In genomic region chr7:33251261-33251660, GRCh38 we compare ENCODE assay signal across 22 cellular contexts.
DNase-seq lines count a peak whose midpoint lies in the region; ATAC-seq and TF ChIP-seq lines count a peak whose summit lies in the region.
"Had no signal": no experiment of that assay in that cellular context is flagged by ENCODE, and none has a peak within 500 bp of the region (broad histone marks: within the 10 kb centered on the region; RNA-seq: fewer than 3 reads in every experiment).

No MANE protein-coding gene starts in this region.

- no peak overlapping the region for H3K27ac Mint-ChIP-seq in activated CD4-positive, alpha-beta T cell treated with anti-CD3 and anti-CD28 coated beads for 36 hours

- intact Hi-C loops in activated CD4-positive, alpha-beta T cell treated with anti-CD3 and anti-CD28 coated beads for 36 hours (cut with DNase I, micrococcal nuclease), result no loop called here

- H3K36me3 ChIP-seq in MG63, result peaks cover 9% of the 10 kb centered on the region
- H3K36me3 ChIP-seq: SJSA1 had no signal

- DNase-seq in AG10803 (ENCODE audit: low read depth) (peak; percentile 7), MG63 (no peak), foreskin fibroblast (peak; percentile 3 to 15), renal cortical epithelial cell (ENCODE audit: low read depth) (peak; percentile 90)
- DNase-seq in NK-92 treated with Interleukin-12 subunit alpha and Interleukin-12 subunit beta, amount 100 ng/mL, for 24 hours (lab: John Stamatoyannopoulos, UW), result no peak
- DNase-seq in activated CD8-positive, alpha-beta memory T cell treated with anti-CD3 and anti-CD28 coated beads for 24 hours, result no peak
- no peak for DNase-seq in activated CD4-positive, alpha-beta T cell treated with anti-CD3 and anti-CD28 coated beads for 36 hours
- DNase-seq: 8988T, DMS53, GF-D8, H7, KBM-7, NCI-H1105, NCI-H2081 treated with DMSO at 0.1 percent for 48 hours, NCI-H2171 treated with DMSO at 0.1 percent for 48 hours, NCI-H524 treated with DMSO at 0.1 percent for 48 hours, NCI-H82, OCI-M1 had no signal

- H3K27me3 Mint-ChIP-seq in activated CD4-positive, alpha-beta T cell treated with anti-CD3 and anti-CD28 coated beads for 36 hours, result no peaks in the 10 kb centered on the region

- no peaks in the 10 kb centered on the region for H3K4me1 Mint-ChIP-seq in activated CD4-positive, alpha-beta T cell treated with anti-CD3 and anti-CD28 coated beads for 36 hours

- no peak for TF ChIP-seq CTCF in AG10803 (conservative IDR thresholded peaks at IDR 0.05; ENCODE audit: low read length)
- no peak for TF ChIP-seq CTCF in foreskin fibroblast (IDR thresholded peaks at IDR 0.05; ENCODE audit: low read depth, low read length)

- POLR2A ChIA-PET in activated CD4-positive, alpha-beta T cell treated with anti-CD3 and anti-CD28 coated beads for 36 hours (lab: Charles Lee), result no interaction called here

- no peak for ATAC-seq in activated CD4-positive, CD25-positive, alpha-beta regulatory T cell treated with anti-CD3 and anti-CD28 coated beads, Interleukin-2, amount 50 U/mL, for 24 hours
- no peak for ATAC-seq in activated CD4-positive, alpha-beta T cell treated with anti-CD3 and anti-CD28 coated beads for 36 hours
- ATAC-seq: HepG2, Right ventricle myocardium inferior had no signal

- H3K9me3 ChIP-seq in MG63, result peaks cover 5% of the 10 kb centered on the region
- H3K9me3 ChIP-seq: SJSA1 had no signal

- peaks cover 2% of the 10 kb centered on the region for H3K9me3 Mint-ChIP-seq in activated CD4-positive, alpha-beta T cell treated with anti-CD3 and anti-CD28 coated beads for 36 hours (ENCODE audit: low read depth)

- no peak overlapping the region for H3K4me3 ChIP-seq in AG10803 (ENCODE audit: low read length)
- peak overlapping the region; percentile 8 for H3K4me3 ChIP-seq in MG63
- no peak overlapping the region for H3K4me3 ChIP-seq in foreskin fibroblast (ENCODE audit: low read depth in 1 of 2, low read length in 2 of 2)
- H3K4me3 ChIP-seq: SJSA1 had no signal

- CTCF ChIA-PET in activated CD4-positive, alpha-beta T cell treated with anti-CD3 and anti-CD28 coated beads for 36 hours (lab: Charles Lee), result interaction anchor here (0.6 kb wide), 2 partner anchors 682 to 692 kb away, joined by 3 read pairs; no protein-coding TSS in a partner anchor

- peaks cover 12% of the 10 kb centered on the region for H3K36me3 Mint-ChIP-seq in activated CD4-positive, alpha-beta T cell treated with anti-CD3 and anti-CD28 coated beads for 36 hours (ENCODE audit: low read depth)

- no peaks in the 10 kb centered on the region for H3K27me3 ChIP-seq in MG63
- H3K27me3 ChIP-seq: SJSA1 had no signal

- H3K4me3 Mint-ChIP-seq in activated CD4-positive, alpha-beta T cell treated with anti-CD3 and anti-CD28 coated beads for 36 hours, result no peak overlapping the region

Comparison
In these comparisons a context has a peak if more than half of its experiments do, and no peak if none do; other contexts are left out.
1. DNase-seq: peak in AG10803 (single experiment), foreskin fibroblast (2 of 2) and renal cortical epithelial cell (single experiment); none in MG63 (single experiment), NK-92 treated with Interleukin-12 subunit alpha and Interleukin-12 subunit beta, amount 100 ng/mL, for 24 hours (single experiment), activated CD8-positive, alpha-beta memory T cell treated with anti-CD3 and anti-CD28 coated beads for 24 hours (single experiment) and activated CD4-positive, alpha-beta T cell treated with anti-CD3 and anti-CD28 coated beads for 36 hours (single experiment).